Comparison of ENCODE assay signal across 8 cellular contexts in the genomic region with DNA sequence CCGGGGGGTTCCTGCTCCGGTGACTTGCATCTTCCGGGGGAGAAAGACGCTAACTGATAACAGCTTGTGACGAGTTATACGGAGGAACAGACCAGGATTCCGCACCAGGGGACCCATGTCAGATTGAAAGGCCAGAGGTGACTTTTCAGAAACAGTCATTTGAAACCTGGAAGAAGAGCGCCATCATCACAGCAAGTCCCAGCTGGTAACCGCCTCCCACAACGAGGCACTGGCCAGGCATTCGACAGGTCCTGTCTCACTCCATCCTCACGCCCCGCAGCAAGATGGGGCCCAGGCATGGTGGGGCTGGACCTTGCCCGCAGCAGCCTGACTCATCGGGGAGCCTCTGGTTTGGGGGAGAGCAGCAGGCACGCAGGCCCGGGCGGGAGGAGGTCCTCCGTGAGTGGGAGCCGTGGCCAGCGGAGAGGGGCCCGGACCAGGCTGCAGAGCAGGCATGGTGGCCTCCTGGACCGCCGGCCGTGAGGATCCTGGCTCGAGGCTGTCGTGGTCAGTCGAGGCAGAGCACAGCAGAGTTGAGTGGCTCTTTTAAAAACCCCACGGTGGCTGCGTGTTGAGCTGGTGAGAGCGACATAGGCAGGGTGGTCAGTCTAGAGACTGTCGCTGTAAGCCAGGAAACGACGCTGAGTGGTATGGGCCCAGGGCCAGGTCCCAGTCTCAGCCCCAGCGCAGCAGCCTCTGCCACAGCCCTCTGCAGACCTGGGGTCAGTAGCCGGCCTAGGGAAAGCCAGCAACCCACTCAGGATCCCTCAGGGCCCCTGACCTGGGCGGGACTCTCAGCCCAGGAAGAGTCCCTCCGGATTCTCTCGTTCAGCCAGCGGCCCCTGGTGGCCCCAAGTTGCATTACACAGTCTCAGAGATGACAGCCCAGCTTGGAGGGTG.
DNase-seq lines count a peak whose midpoint lies in the region; ATAC-seq, FAIRE-seq and TF ChIP-seq lines count a peak whose summit lies in the region.

No MANE protein-coding gene starts in this region.

- H3K27ac Mint-ChIP-seq in glutamatergic neuron (ENCODE audit: unreplicated experiment) (peak overlapping the region; percentile 50), progenitor cell of endocrine pancreas (no peak overlapping the region)

- H3K4me1 Mint-ChIP-seq in glutamatergic neuron (ENCODE audit: low read depth, unreplicated experiment) = peaks cover 15% of the 10 kb centered on the region
- no peaks in the 10 kb centered on the region for H3K4me1 Mint-ChIP-seq in progenitor cell of endocrine pancreas (ENCODE audit: low read depth)

- no peak overlapping the region for H3K27ac ChIP-seq in PC-3 (ENCODE audit: low read length)

- peak; percentile 78 for ATAC-seq in GM21515 (IDR thresholded peaks at IDR 0.05; ENCODE audit: unreplicated experiment)
- ATAC-seq in PC-3 = peak; percentile 96

- peaks cover 7% of the 10 kb centered on the region; the same call in 1 of the 2 replicates for H3K4me1 ChIP-seq in PC-3 (ENCODE audit: insufficient read depth, low read length)

- no peaks in the 10 kb centered on the region for H3F3A ChIP-seq in PC-3 (ENCODE audit: low read length, unreplicated experiment)

- H3K9me3 ChIP-seq in PC-3 (ENCODE audit: low read length) = no peaks in the 10 kb centered on the region

- H3K27me3 Mint-ChIP-seq in glutamatergic neuron (ENCODE audit: unreplicated experiment) = peaks cover 17% of the 10 kb centered on the region
- no peaks in the 10 kb centered on the region for H3K27me3 Mint-ChIP-seq in progenitor cell of endocrine pancreas

- DNase-seq in EL = peak; percentile 64
- peak; percentile 3 for DNase-seq in HS-5 (ENCODE audit: low read depth)
- peak; percentile 74 for DNase-seq in PC-3
- DNase-seq in activated T-helper 9 cell treated with anti-CD3 and anti-CD28 coated beads, Interleukin-2, amount 50 U/mL, for 16 hours (ENCODE audit: low read depth) = peak; percentile 56
- peak; percentile 93 for DNase-seq in glutamatergic neuron
- DNase-seq in progenitor cell of endocrine pancreas (ENCODE audit: low spot score, unreplicated experiment) = peak; percentile 77
- DNase-seq in urothelium cell line (ENCODE audit: low spot score) = peak; percentile 86

- FAIRE-seq in urothelium cell line (lab: Jason Lieb, UNC) = no peak

- CTCF ChIA-PET in PC-3 (lab: Charles Lee) = interaction anchor here (0.6 to 1.0 kb wide), 2 partner anchors 163 to 212 kb away, joined by 3 to 10 read pairs; no protein-coding TSS in a partner anchor

- H3K79me2 ChIP-seq in PC-3 (ENCODE audit: low read length) = no peaks in the 10 kb centered on the region

- H3K9me3 Mint-ChIP-seq in glutamatergic neuron (ENCODE audit: unreplicated experiment) (peaks cover 19% of the 10 kb centered on the region), progenitor cell of endocrine pancreas (ENCODE audit: low read depth) (no peaks in the 10 kb centered on the region)

- no peaks in the 10 kb centered on the region for H3K36me3 ChIP-seq in PC-3 (ENCODE audit: low read depth, low read length)

- intact Hi-C loops in PC-3 (cut with micrococcal nuclease) = loop anchor here (2.0 kb wide), 1 partner anchor 257 kb away; no protein-coding TSS in a partner anchor

- POLR2A ChIA-PET in PC-3 (lab: Charles Lee; ENCODE audit: unreplicated experiment) = no interaction called here

- H3K27me3 ChIP-seq in PC-3 (ENCODE audit: low read length) = no peaks in the 10 kb centered on the region

- H4K20me1 ChIP-seq in PC-3 (ENCODE audit: low read length) = no peaks in the 10 kb centered on the region

- TF ChIP-seq CTCF in PC-3 (conservative IDR thresholded peaks at IDR 0.05; ENCODE audit: low read depth, low read length) = peak; percentile 80
- TF ChIP-seq CTCF in glutamatergic neuron (IDR thresholded peaks at IDR 0.05; ENCODE audit: partially characterized antibody, unreplicated experiment) = peak; percentile 99
- peak; percentile 93 for TF ChIP-seq CTCF in progenitor cell of endocrine pancreas (IDR thresholded peaks at IDR 0.05; ENCODE audit: unreplicated experiment)

- H3K36me3 Mint-ChIP-seq in glutamatergic neuron (ENCODE audit: unreplicated experiment) (peaks cover 4% of the 10 kb centered on the region), progenitor cell of endocrine pancreas (ENCODE audit: insufficient read depth) (peaks cover 17% of the 10 kb centered on the region)

- BruUV-seq in PC-3 (replicated peaks; lab: Mats Ljungman, UMichigan) = no TSS peak

- no peak overlapping the region for H3K4me2 ChIP-seq in PC-3 (ENCODE audit: low read length)

- no peak overlapping the region for H2AFZ ChIP-seq in PC-3 (ENCODE audit: low read length)

- H3K9ac ChIP-seq in PC-3 (ENCODE audit: low read length) = no peak overlapping the region

- no peak overlapping the region for H3K4me3 ChIP-seq in PC-3 (ENCODE audit: low read length)

- no peaks in the 10 kb centered on the region for H3K9me2 ChIP-seq in PC-3 (replicated peaks; ENCODE audit: low read length)

- H3K4me3 Mint-ChIP-seq in glutamatergic neuron (ENCODE audit: unreplicated experiment) (peak overlapping the region; percentile 1), progenitor cell of endocrine pancreas (ENCODE audit: low read depth) (no peak overlapping the region)

Comparison
In these comparisons a context has a peak if more than half of its experiments do, and no peak if none do; other contexts are left out.
1. DNase-seq: peak in every context shown above with its lines; median percentile 93 in glutamatergic neuron; 86 in urothelium cell line; 77 in progenitor cell of endocrine pancreas; 74 in PC-3; 64 in EL; 56 in activated T-helper 9 cell treated with anti-CD3 and anti-CD28 coated beads, Interleukin-2, amount 50 U/mL, for 16 hours; 3 in HS-5.